Comparison of ENCODE assay signal across 1 cellular context in genomic region chr6:44238687-44239350, GRCh38.
TF ChIP-seq lines count a peak whose summit lies in the region.

No MANE protein-coding gene starts in this region.

TF ChIP-seq in GM23338, 12 proteins besides CTCF, POLR2A, EP300 and RAD21 (continued from another document):
- TF ChIP-seq ETS1 (IDR thresholded peaks at IDR 0.05) (no peak), ZNF462 (CRISPR knock-in tag; IDR thresholded peaks at IDR 0.05) (no peak), STAT1 (IDR thresholded peaks at IDR 0.05; ENCODE audit: unreplicated experiment) (no peak), CREB1 (CRISPR knock-in tag; IDR thresholded peaks at IDR 0.05; ENCODE audit: low read depth) (no peak), POLR2AphosphoS5 (IDR thresholded peaks at IDR 0.05; ENCODE audit: low read depth) (no peak), JUNB (IDR thresholded peaks at IDR 0.05; ENCODE audit: unreplicated experiment) (no peak), ZNF331 (CRISPR knock-in tag; IDR thresholded peaks at IDR 0.05; ENCODE audit: low read depth) (no peak)
